In the genomic region with DNA sequence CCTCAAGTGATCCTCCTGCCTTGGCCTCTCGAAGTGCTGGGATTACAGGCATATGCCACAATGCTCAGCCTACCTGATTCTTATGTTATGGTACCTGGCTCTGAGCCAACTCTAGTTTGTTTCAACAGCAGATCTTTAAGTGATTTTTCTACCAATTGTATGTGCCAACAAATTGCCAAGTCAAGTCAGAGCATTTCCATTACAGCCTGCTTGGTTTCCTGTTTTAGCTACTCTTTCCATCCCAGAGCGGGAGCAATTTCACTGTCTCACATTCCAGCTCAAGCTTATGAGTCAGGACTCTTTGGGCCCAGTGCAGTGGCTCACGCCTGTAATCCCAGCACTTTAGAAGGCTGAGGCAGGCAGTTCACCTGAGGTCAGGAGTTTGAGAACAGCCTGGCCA, we compare ENCODE assay signal across 13 cellular contexts. TPM values are rescaled to one million over a fixed set of nuclear protein-coding genes. Genes with fewer than 3 reads are reported as not detected.
A peak's percentile ranks its signal among the peaks of the same experiment; 100 is the strongest.
DNase-seq lines count a peak whose midpoint lies in the region; FAIRE-seq and TF ChIP-seq lines count a peak whose summit lies in the region.
"Had no signal": no experiment of that assay in that cellular context is flagged by ENCODE, and none has a peak within 500 bp of the region (broad histone marks: within the 10 kb centered on the region; RNA-seq: fewer than 3 reads in every experiment).

No MANE protein-coding gene starts in this region.

- no peak for TF ChIP-seq EP300 in sigmoid colon (IDR thresholded peaks at IDR 0.05)

- H3K9ac ChIP-seq in endothelial cell of umbilical vein (replicated peaks; ENCODE audit: extremely low read depth, insufficient read depth, low read length) (no peak overlapping the region), trophoblast cell (ENCODE audit: low read length) (no peak overlapping the region)

- in situ Hi-C loops in G401 (cut with HindIII; ENCODE audit: low sequenced_read_pairs), result no loop called here

- H2BK12ac ChIP-seq in trophoblast cell (ENCODE audit: low read length), result no peak overlapping the region

- no peak overlapping the region for H3K27ac ChIP-seq in endothelial cell of umbilical vein (ENCODE audit: insufficient read depth, low read depth, low read length)
- H3K27ac ChIP-seq in trophoblast cell (ENCODE audit: low read depth, low read length), result no peak overlapping the region
- peak overlapping the region in 1 of 4 donors; percentile 21 for H3K27ac ChIP-seq in sigmoid colon

- H3K36me3 ChIP-seq in endothelial cell of umbilical vein (ENCODE audit: control insufficient read depth in 2 of 2, extremely low read depth in 1 of 2, insufficient read depth in 2 of 2, low read length in 2 of 2), result no peaks in the 10 kb centered on the region
- H3K36me3 ChIP-seq in trophoblast cell (ENCODE audit: control insufficient read depth in 1 of 2, insufficient read depth in 2 of 2, low read length in 2 of 2), result no peaks in the 10 kb centered on the region
- H3K36me3 ChIP-seq in sigmoid colon, result no peaks in the 10 kb centered on the region

- no peaks in the 10 kb centered on the region for H4K20me1 ChIP-seq in endothelial cell of umbilical vein (replicated peaks; ENCODE audit: control insufficient read depth, extremely low read depth, insufficient read depth, low read length)

- dilution Hi-C loops in endothelial cell of umbilical vein (cut with MboI; ENCODE audit: extremely low pct_ligation_motif_present, low sequenced_read_pairs), result no loop called here

- H3K14ac ChIP-seq in trophoblast cell (ENCODE audit: low read length), result no peak overlapping the region

- TF ChIP-seq CTCF in endothelial cell of umbilical vein (IDR thresholded peaks at IDR 0.05; ENCODE audit: extremely low read depth in 1 of 2, insufficient read depth in 1 of 2, low read depth in 1 of 2, low read length in 2 of 2), result no peak
- no peak for TF ChIP-seq CTCF in sigmoid colon (IDR thresholded peaks at IDR 0.05)

- H3K4me1 ChIP-seq in endothelial cell of umbilical vein (ENCODE audit: control insufficient read depth, extremely low read depth, insufficient read depth, low read length) (no peaks in the 10 kb centered on the region), trophoblast cell (ENCODE audit: control insufficient read depth in 1 of 2, insufficient read depth in 2 of 2, low read length in 2 of 2) (peaks cover 0 to 3% of the 10 kb centered on the region in 2 experiments), sigmoid colon (no peaks in the 10 kb centered on the region)

- peak; percentile 19 for DNase-seq in G401 (ENCODE audit: low spot score)
- DNase-seq in RPMI7951 (ENCODE audit: low read depth), result peak; percentile 64
- peak; percentile 87 for DNase-seq in endothelial cell of umbilical vein (ENCODE audit: low read depth, low spot score)
- DNase-seq in trophoblast cell, result peak; percentile 25 to 41
- DNase-seq in Kasumi-1 (lab: John Stamatoyannopoulos, UW), result no peak
- no peak for DNase-seq in NCI-H1092 treated with DMSO at 0.1 percent for 48 hours (lab: John Stamatoyannopoulos, UW)
- no peak for DNase-seq in sigmoid colon
- DNase-seq in activated CD8-positive, alpha-beta memory T cell treated with anti-CD3 and anti-CD28 coated beads, Interleukin-2, amount 50 U/mL, for 4 hours, result no peak
- DNase-seq: activated naive CD8-positive, alpha-beta T cell treated with anti-CD3 and anti-CD28 coated beads, Interleukin-2, amount 10 ng/mL, durations not matched to agents 7 days and 5 days; DMS153; effector memory CD4-positive, alpha-beta T cell; NCI-H446 treated with DMSO at 0.1 percent for 48 hours; SHP77 treated with DMSO at 0.1 percent for 48 hours had no signal

- H2AFZ ChIP-seq in endothelial cell of umbilical vein (ENCODE audit: low read depth, low read length) (no peak overlapping the region), trophoblast cell (ENCODE audit: insufficient read depth, low read length, poor library complexity) (no peak overlapping the region)

- H4K91ac ChIP-seq in trophoblast cell (ENCODE audit: low read depth, low read length), result no peak overlapping the region

- H2BK5ac ChIP-seq in trophoblast cell (ENCODE audit: low read depth, low read length, poor library complexity), result no peak overlapping the region

- H3K79me1 ChIP-seq in trophoblast cell (ENCODE audit: low read length), result no peaks in the 10 kb centered on the region

- no peak overlapping the region for H2BK120ac ChIP-seq in trophoblast cell (ENCODE audit: insufficient read depth, low read length, poor library complexity)

- no peak overlapping the region for H3K23ac ChIP-seq in trophoblast cell (ENCODE audit: low read length)

- FAIRE-seq in endothelial cell of umbilical vein (lab: Jason Lieb, UNC), result no peak

- POLR2A ChIA-PET in endothelial cell of umbilical vein (lab: Charles Lee), result no interaction called here

- no peak overlapping the region for H4K8ac ChIP-seq in trophoblast cell (ENCODE audit: low read depth, low read length)

- no peak overlapping the region for H3K4ac ChIP-seq in trophoblast cell (ENCODE audit: low read depth, low read length)

- H2AK5ac ChIP-seq in trophoblast cell (ENCODE audit: low read length), result no peak overlapping the region

- no peaks in the 10 kb centered on the region for H3K9me1 ChIP-seq in endothelial cell of umbilical vein (replicated peaks; ENCODE audit: control insufficient read depth, extremely low read depth, insufficient read depth, low read length)

- no peak overlapping the region for H3K18ac ChIP-seq in trophoblast cell (ENCODE audit: low read length)

- peaks cover 0 to 5% of the 10 kb centered on the region in 2 experiments for H3K27me3 ChIP-seq in endothelial cell of umbilical vein (ENCODE audit: control insufficient read depth in 2 of 2, insufficient read depth in 2 of 2, low read length in 2 of 2)
- H3K27me3 ChIP-seq in trophoblast cell (ENCODE audit: insufficient read depth, low read length), result no peaks in the 10 kb centered on the region
- H3K27me3 ChIP-seq in sigmoid colon, result no peaks in the 10 kb centered on the region

- intact Hi-C loops in endothelial cell of umbilical vein (cut with micrococcal nuclease) (no loop called here), sigmoid colon (cut with DNase I) (loop anchor here (10.0 kb wide), 1 partner anchor 704 kb away; no protein-coding TSS in a partner anchor)

- H3K4me2 ChIP-seq in endothelial cell of umbilical vein (ENCODE audit: insufficient read depth, low read length) (no peak overlapping the region), trophoblast cell (ENCODE audit: low read length) (no peak overlapping the region)

- H3K9me3 ChIP-seq in endothelial cell of umbilical vein (replicated peaks; ENCODE audit: control insufficient read depth, insufficient read depth, low read length) (no peaks in the 10 kb centered on the region), trophoblast cell (ENCODE audit: insufficient read depth, low read depth, low read length) (no peaks in the 10 kb centered on the region), sigmoid colon (no peaks in the 10 kb centered on the region)

- no peak overlapping the region for H3K4me3 ChIP-seq in endothelial cell of umbilical vein (replicated peaks in 1 of 3; ENCODE audit: insufficient read depth in 1 of 3, low read depth in 1 of 3, low read length in 3 of 3)
- no peak overlapping the region for H3K4me3 ChIP-seq in trophoblast cell (ENCODE audit: low read depth, low read length)
- H3K4me3 ChIP-seq in sigmoid colon, result no peak overlapping the region

- CTCF ChIA-PET in endothelial cell of umbilical vein (lab: Charles Lee), result interaction anchor here (0.8 to 5.7 kb wide), 9 partner anchors 7 to 463 kb away, joined by 3 to 70 read pairs (median 3); a partner anchor contains a TSS

- no peaks in the 10 kb centered on the region for H3K79me2 ChIP-seq in endothelial cell of umbilical vein (ENCODE audit: control insufficient read depth, insufficient read depth, low read length)
- no peaks in the 10 kb centered on the region for H3K79me2 ChIP-seq in trophoblast cell (ENCODE audit: control insufficient read depth, insufficient read depth, low read length, poor library complexity)

- TF ChIP-seq POLR2A in endothelial cell of umbilical vein (IDR thresholded peaks at IDR 0.05; ENCODE audit: low read depth, low read length) (no peak), sigmoid colon (IDR thresholded peaks at IDR 0.05) (no peak)

- WGBS in trophoblast cell (ENCODE audit: extremely low coverage, insufficient coverage, insufficient read length), result no CpG with 5 or more reads among the region's 3 CpGs
- WGBS in sigmoid colon, 2 donors, result 80 to 81% methylated on average over 3 of the region's 3 CpGs

- no TSS peak for BruUV-seq in endothelial cell of umbilical vein (replicated peaks; lab: Mats Ljungman, UMichigan)

- H4K12ac ChIP-seq in trophoblast cell (ENCODE audit: low read depth, low read length), result no peak overlapping the region

TF ChIP-seq in endothelial cell of umbilical vein, 7 proteins besides CTCF, POLR2A, EP300 and RAD21:
- TF ChIP-seq GATA2 (IDR thresholded peaks at IDR 0.05; ENCODE audit: insufficient read depth, insufficient read length, low read depth, low read length) (no peak), EZH2 (IDR thresholded peaks at IDR 0.05; ENCODE audit: borderline replicate concordance, low read depth, low read length, severe bottlenecking) (no peak), MYC (IDR thresholded peaks at IDR 0.05; ENCODE audit: low read depth, low read length) (no peak), JUN (IDR thresholded peaks at IDR 0.05; ENCODE audit: borderline replicate concordance, insufficient read depth, insufficient read length, low read depth) (no peak), POLR2AphosphoS5 (IDR thresholded peaks at IDR 0.05; ENCODE audit: insufficient read depth, low read depth, low read length) (no peak), FOS (IDR thresholded peaks at IDR 0.05; ENCODE audit: borderline replicate concordance, insufficient read depth, low read length) (no peak)
- TF ChIP-seq, protein P1, sequence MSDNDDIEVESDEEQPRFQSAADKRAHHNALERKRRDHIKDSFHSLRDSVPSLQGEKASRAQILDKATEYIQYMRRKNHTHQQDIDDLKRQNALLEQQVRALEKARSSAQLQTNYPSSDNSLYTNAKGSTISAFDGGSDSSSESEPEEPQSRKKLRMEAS (IDR thresholded peaks at IDR 0.05; ENCODE audit: insufficient read depth, insufficient read length), result no peak

RNA-seq across cellular contexts. Expression of a gene that starts 30.8 kb away (rescaled TPM):
- total RNA-seq in G401 (2014; rRNA removed; shearing (Covaris generic)), result 9.0 and 26.5 TPM in 2 replicates
- total RNA-seq in RPMI7951 (2014; rRNA removed; shearing (Covaris generic)), result 18.1 and 22.7 TPM in 2 replicates
- 49.2 and 52.1 TPM in 2 replicates for total RNA-seq in endothelial cell of umbilical vein
- polyA plus RNA-seq in endothelial cell of umbilical vein, result 13.9 and 16.8 TPM in 2 replicates
- 16.7 and 19.8 TPM in 2 replicates for polyA plus RNA-seq in endothelial cell of umbilical vein (2011; cell fraction: cytosol; rRNA removed)
- 75.9 and 94.8 TPM in 2 replicates for polyA plus RNA-seq in endothelial cell of umbilical vein (2011; cell fraction: nucleus; rRNA removed)
- polyA plus RNA-seq in endothelial cell of umbilical vein (2012), result 31.1 and 39.2 TPM in 2 replicates
- 49.1 and 52.8 TPM in 2 replicates for polyA minus RNA-seq in endothelial cell of umbilical vein
- polyA minus RNA-seq in endothelial cell of umbilical vein (2011; cell fraction: cytosol; rRNA and poly(A)+ RNA removed), result 17.7 TPM
- polyA minus RNA-seq in endothelial cell of umbilical vein (2011; cell fraction: nucleus; rRNA and poly(A)+ RNA removed), result 138 and 196 TPM in 2 replicates
- 92.6 and 98.2 TPM in 2 replicates for polyA plus RNA-seq in trophoblast cell (2013)
- total RNA-seq in sigmoid colon, result 100 to 1,000 TPM in 1 of 4 donors, 10 to 100 TPM in 3; 48.7 to 105 (median 69.0) TPM
- 10 to 100 TPM; 14.4 to 23.7 (median 15.3) TPM for polyA plus RNA-seq in sigmoid colon

Comparison
In these comparisons a context has a peak if more than half of its experiments do, and no peak if none do; other contexts are left out.
1. DNase-seq: peak in G401 (single experiment), RPMI7951 (single experiment), endothelial cell of umbilical vein (single experiment) and trophoblast cell (2 of 2); none in Kasumi-1 (0 of 2), NCI-H1092 treated with DMSO at 0.1 percent for 48 hours (single experiment), sigmoid colon (single experiment) and activated CD8-positive, alpha-beta memory T cell treated with anti-CD3 and anti-CD28 coated beads, Interleukin-2, amount 50 U/mL, for 4 hours (single experiment).